Comparison of ENCODE assay signal across 21 cellular contexts in genomic region chr9:18747590-18747989, GRCh38.
A peak's percentile ranks its signal among the peaks of the same experiment; 100 is the strongest.
DNase-seq lines count a peak whose midpoint lies in the region; ATAC-seq and TF ChIP-seq lines count a peak whose summit lies in the region.
"Had no signal": no experiment of that assay in that cellular context is flagged by ENCODE, and none has a peak within 500 bp of the region (broad histone marks: within the 10 kb centered on the region; RNA-seq: fewer than 3 reads in every experiment).

No MANE protein-coding gene starts in this region.

- 58% methylated on average over 3 of the region's 3 CpGs for WGBS in right cardiac atrium

- DNase-seq in right cardiac atrium, result peak; percentile 18 to 67 (median 42)
- no peak for DNase-seq in Right ventricle myocardium superior
- no peak for DNase-seq in left colon
- DNase-seq in SHP77 treated with DMSO at 0.1 percent for 48 hours (lab: John Stamatoyannopoulos, UW), result no peak
- DNase-seq in cerebellar cortex (ENCODE audit: low spot score), result no peak
- no peak for DNase-seq in DMS53 treated with DMSO at 0.1 percent for 48 hours (lab: John Stamatoyannopoulos, UW; ENCODE audit: unreplicated experiment)
- DNase-seq: activated CD4-positive, alpha-beta T cell treated with anti-CD3 and anti-CD28 coated beads, Interleukin-2, amount 50 U/mL, for 4 hours; activated CD8-positive, alpha-beta memory T cell treated with anti-CD3 and anti-CD28 coated beads, Interleukin-2, amount 50 U/mL, for 48 hours; activated naive CD8-positive, alpha-beta T cell treated with anti-CD3 and anti-CD28 coated beads for 36 hours; DND-41; endodermal cell; KBM-7; left ventricle myocardium inferior; NCI-H524; SK-N-SH; stimulated activated CD4-positive, alpha-beta T cell treated with anti-CD3 and anti-CD28 coated beads, Interleukin-2, amount 100 ng/mL, for 48 hours; stimulated activated naive CD4-positive, alpha-beta T cell had no signal

- H3K9ac ChIP-seq in parathyroid adenoma, result no peak overlapping the region
- H3K9ac ChIP-seq: SK-N-SH had no signal

- no peaks in the 10 kb centered on the region for H3K27me3 ChIP-seq in right cardiac atrium (ENCODE audit: control insufficient read depth, insufficient read depth)
- no peaks in the 10 kb centered on the region for H3K27me3 ChIP-seq in parathyroid adenoma (ENCODE audit: control insufficient read depth, insufficient read depth, low read length)

- no peaks in the 10 kb centered on the region for H3K36me3 ChIP-seq in parathyroid adenoma (ENCODE audit: control insufficient read depth, insufficient read depth, low read length)
- H3K36me3 ChIP-seq: left ventricle myocardium inferior had no signal

- no peak overlapping the region for H3K4me2 ChIP-seq in parathyroid adenoma (ENCODE audit: low read length)
- H3K4me2 ChIP-seq: SK-N-SH had no signal

- H3K4me1 ChIP-seq in right cardiac atrium (ENCODE audit: control insufficient read depth, insufficient read depth, low read length), result no peaks in the 10 kb centered on the region
- H3K4me1 ChIP-seq in parathyroid adenoma, result peaks cover 2% of the 10 kb centered on the region

- H2AFZ ChIP-seq in parathyroid adenoma, result peak overlapping the region; percentile 56

- peak; percentile 40 to 89 for ATAC-seq in right cardiac atrium
- ATAC-seq in Right ventricle myocardium superior (ENCODE audit: poor library complexity), result no peak
- peak; percentile 37 for ATAC-seq in left colon
- no peak for ATAC-seq in GM21825 (IDR thresholded peaks at IDR 0.05; ENCODE audit: unreplicated experiment)

- H3K4me3 ChIP-seq in right cardiac atrium (ENCODE audit: low read length), result no peak overlapping the region
- H3K4me3 ChIP-seq in parathyroid adenoma (ENCODE audit: low read depth, low read length), result no peak overlapping the region
- H3K4me3 ChIP-seq: left ventricle myocardium inferior had no signal

- TF ChIP-seq CTCF in parathyroid adenoma (IDR thresholded peaks at IDR 0.05), result no peak

- H3K27ac ChIP-seq in right cardiac atrium (ENCODE audit: low read length), result no peak overlapping the region
- no peak overlapping the region for H3K27ac ChIP-seq in parathyroid adenoma
- H3K27ac ChIP-seq: 22Rv1, left ventricle myocardium inferior, VCaP had no signal

- H3K9me3 ChIP-seq in right cardiac atrium (ENCODE audit: control insufficient read depth, low read length) (no peaks in the 10 kb centered on the region), parathyroid adenoma (ENCODE audit: control insufficient read depth, low read length) (no peaks in the 10 kb centered on the region)
- H3K9me3 ChIP-seq: left ventricle myocardium inferior, SK-N-SH had no signal

- no peaks in the 10 kb centered on the region for H3K79me2 ChIP-seq in parathyroid adenoma

- intact Hi-C loops in right cardiac atrium (cut with DNase I), result no loop called here
- intact Hi-C loops in Right ventricle myocardium superior (cut with DNase I), result no loop called here
- intact Hi-C loops in left colon (cut with DNase I, micrococcal nuclease), result no loop called here

Comparison
In these comparisons a context has a peak if more than half of its experiments do, and no peak if none do; other contexts are left out.
1. ATAC-seq: peak in right cardiac atrium (2 of 2) and left colon (single experiment); none in Right ventricle myocardium superior (single experiment) and GM21825 (single experiment).
2. DNase-seq: peak in right cardiac atrium (3 of 3); none in Right ventricle myocardium superior (single experiment), left colon (0 of 2), SHP77 treated with DMSO at 0.1 percent for 48 hours (single experiment), cerebellar cortex (single experiment) and DMS53 treated with DMSO at 0.1 percent for 48 hours (single experiment).